ENCODE assay signal across 13 cellular contexts in genomic region chr1:19366599-19367315, GRCh38. TPM values are rescaled to one million over a fixed set of nuclear protein-coding genes. Genes with fewer than 3 reads are reported as not detected.
DNase-seq lines count a peak whose midpoint lies in the region; ATAC-seq and TF ChIP-seq lines count a peak whose summit lies in the region.
"Had no signal": no experiment of that assay in that cellular context is flagged by ENCODE, and none has a peak within 500 bp of the region (broad histone marks: within the 10 kb centered on the region; RNA-seq: fewer than 3 reads in every experiment).

No MANE protein-coding gene starts in this region.

- no peak overlapping the region for H3K4me3 ChIP-seq in CD8-positive, alpha-beta memory T cell (ENCODE audit: low read length)
- H3K4me3 ChIP-seq in Panc1 (ENCODE audit: low read depth in 2 of 2, low read length in 2 of 2) (no peak overlapping the region), prostate gland (no peak overlapping the region)
- H3K4me3 ChIP-seq: GM23338 had no signal

- CTCF ChIA-PET in CD8-positive, alpha-beta memory T cell (lab: Charles Lee) = interaction anchor here (1.1 kb wide), 1 partner anchor 22 kb away, joined by 4 read pairs; no protein-coding TSS in a partner anchor
- CTCF ChIA-PET in Panc1 (lab: Charles Lee) = interaction anchor here (0.7 kb wide), 1 partner anchor 287 kb away, joined by 3 read pairs; no protein-coding TSS in a partner anchor

- no peaks in the 10 kb centered on the region for H3K9me3 Mint-ChIP-seq in CD8-positive, alpha-beta memory T cell
- H3K9me3 Mint-ChIP-seq: CD14-positive monocyte, GM23338, immature natural killer cell had no signal

- in situ Hi-C loops in Panc1 (cut with HindIII; ENCODE audit: low pct_unique_long_range_greater_than_20kb, low sequenced_read_pairs) = no loop called here

- TF ChIP-seq CTCF in Panc1 (IDR thresholded peaks at IDR 0.05) = no peak
- no peak for TF ChIP-seq CTCF in prostate gland (IDR thresholded peaks at IDR 0.05)

- H3K4me1 ChIP-seq in CD8-positive, alpha-beta memory T cell (ENCODE audit: insufficient read depth, low read length) = peaks cover 4% of the 10 kb centered on the region
- peaks cover 12% of the 10 kb centered on the region for H3K4me1 ChIP-seq in Panc1 (ENCODE audit: control insufficient read depth, insufficient read depth, low read length)
- H3K4me1 ChIP-seq in prostate gland (replicated peaks) = peaks cover 21% of the 10 kb centered on the region

- no peaks in the 10 kb centered on the region for H3K9me3 ChIP-seq in CD8-positive, alpha-beta memory T cell (ENCODE audit: low read length)
- H3K9me3 ChIP-seq in Panc1 (ENCODE audit: control insufficient read depth, insufficient read depth, low read depth, low read length) (no peaks in the 10 kb centered on the region), prostate gland (no peaks in the 10 kb centered on the region)

- TF ChIP-seq POLR2A in prostate gland (IDR thresholded peaks at IDR 0.05) = no peak

- peaks cover 0 to 57% (median 4%) of the 10 kb centered on the region in 3 donors for H3K36me3 Mint-ChIP-seq in CD8-positive, alpha-beta memory T cell
- H3K36me3 Mint-ChIP-seq: immature natural killer cell had no signal

- POLR2A ChIA-PET in CD8-positive, alpha-beta memory T cell (lab: Charles Lee) = no interaction called here
- POLR2A ChIA-PET in Panc1 (lab: Charles Lee) = no interaction called here

- intact Hi-C loops in Panc1 (cut with micrococcal nuclease; ENCODE audit: unreplicated experiment) = no loop called here
- intact Hi-C loops in prostate gland (cut with DNase I) = no loop called here

- H3K27ac Mint-ChIP-seq in CD8-positive, alpha-beta memory T cell = peak overlapping the region in 5 of 8 donors; percentile 0 to 73 (median 16)
- H3K27ac Mint-ChIP-seq: GM23338 had no signal

- H3K4me3 Mint-ChIP-seq in CD8-positive, alpha-beta memory T cell = no peak overlapping the region
- H3K4me3 Mint-ChIP-seq: CD14-positive monocyte, GM23338, immature natural killer cell had no signal

- no peaks in the 10 kb centered on the region for H3K27me3 Mint-ChIP-seq in CD8-positive, alpha-beta memory T cell

- no peak overlapping the region for H3K27ac ChIP-seq in CD8-positive, alpha-beta memory T cell (ENCODE audit: low read depth, low read length)
- H3K27ac ChIP-seq in Panc1 (ENCODE audit: low read length) (peak overlapping the region; percentile 23; the same call in 1 of the 2 replicates), epithelial cell of prostate (peak overlapping the region; percentile 76), prostate gland (peak overlapping the region; percentile 63 to 65)

- no TSS peak for BruUV-seq in Panc1 (replicated peaks; lab: Mats Ljungman, UMichigan)

- no peaks in the 10 kb centered on the region for H3K36me3 ChIP-seq in CD8-positive, alpha-beta memory T cell (ENCODE audit: insufficient read depth, low read length)
- H3K36me3 ChIP-seq in Panc1 (ENCODE audit: control insufficient read depth, insufficient read depth, low read length) = no peaks in the 10 kb centered on the region
- H3K36me3 ChIP-seq in prostate gland = no peaks in the 10 kb centered on the region

- WGBS in prostate gland = 49% methylated on average over 11 of the region's 11 CpGs

- peaks cover 30 to 72% (median 51%) of the 10 kb centered on the region in 3 donors for H3K4me1 Mint-ChIP-seq in CD8-positive, alpha-beta memory T cell

- DNase-seq in CD8-positive, alpha-beta memory T cell = no peak
- no peak for DNase-seq in Panc1 (ENCODE audit: low read depth, low spot score)
- DNase-seq in epithelial cell of prostate (ENCODE audit: low read depth, low spot score) = no peak
- no peak for DNase-seq in prostate gland (ENCODE audit: low spot score)
- no peak for DNase-seq in NCI-H2029 treated with DMSO at 0.1 percent for 48 hours (lab: John Stamatoyannopoulos, UW)
- DNase-seq: cortex of kidney; immature natural killer cell; NCI-H1436; stimulated activated CD4-positive, alpha-beta T cell treated with anti-CD3 and anti-CD28 coated beads, Interleukin-2, amount 100 ng/mL, for 24 hours had no signal

- H3K27me3 ChIP-seq in CD8-positive, alpha-beta memory T cell (ENCODE audit: insufficient read depth, low read length, poor library complexity, severe bottlenecking) = no peaks in the 10 kb centered on the region
- no peaks in the 10 kb centered on the region for H3K27me3 ChIP-seq in Panc1 (ENCODE audit: control insufficient read depth, insufficient read depth, low read length)
- H3K27me3 ChIP-seq in prostate gland (replicated peaks; ENCODE audit: insufficient read depth) = no peaks in the 10 kb centered on the region

- ATAC-seq in Panc1 = no peak
- no peak for ATAC-seq in GM18498 (IDR thresholded peaks at IDR 0.05; ENCODE audit: unreplicated experiment)
- no peak for ATAC-seq in HG02571 (IDR thresholded peaks at IDR 0.05; ENCODE audit: unreplicated experiment)
- ATAC-seq: GM23338 had no signal

RNA-seq across cellular contexts. Expression of gene SLC66A1, which starts 54.6 kb away (rescaled TPM):
- total RNA-seq in CD8-positive, alpha-beta memory T cell = 10 to 100 TPM in 1 of 2 experiments, 1 to 10 TPM in 1; 8.6 to 10.4 TPM
- 5.7 TPM for polyA plus RNA-seq in CD8-positive, alpha-beta memory T cell
- 42.0 TPM for total RNA-seq in Panc1 (2021; ENCODE audit: unreplicated experiment)
- polyA plus RNA-seq in Panc1 (2012; ENCODE audit: insufficient read length) = 56.7 TPM
- 10 to 100 TPM; 24.4 to 49.6 TPM for total RNA-seq in prostate gland

RNA-seq across cellular contexts. Expression of gene AKR7A2, which starts 54.8 kb away (rescaled TPM):
- 10 to 100 TPM; 36.4 to 38.3 TPM for total RNA-seq in CD8-positive, alpha-beta memory T cell
- 102 TPM for polyA plus RNA-seq in CD8-positive, alpha-beta memory T cell
- total RNA-seq in Panc1 (2021; ENCODE audit: unreplicated experiment) (86.6 TPM), prostate gland (100 to 1,000 TPM; 153 to 172 TPM)
- 125 TPM for polyA plus RNA-seq in Panc1 (2012; ENCODE audit: insufficient read length)
